ENCODE assay signal across 21 cellular contexts in the genomic region with DNA sequence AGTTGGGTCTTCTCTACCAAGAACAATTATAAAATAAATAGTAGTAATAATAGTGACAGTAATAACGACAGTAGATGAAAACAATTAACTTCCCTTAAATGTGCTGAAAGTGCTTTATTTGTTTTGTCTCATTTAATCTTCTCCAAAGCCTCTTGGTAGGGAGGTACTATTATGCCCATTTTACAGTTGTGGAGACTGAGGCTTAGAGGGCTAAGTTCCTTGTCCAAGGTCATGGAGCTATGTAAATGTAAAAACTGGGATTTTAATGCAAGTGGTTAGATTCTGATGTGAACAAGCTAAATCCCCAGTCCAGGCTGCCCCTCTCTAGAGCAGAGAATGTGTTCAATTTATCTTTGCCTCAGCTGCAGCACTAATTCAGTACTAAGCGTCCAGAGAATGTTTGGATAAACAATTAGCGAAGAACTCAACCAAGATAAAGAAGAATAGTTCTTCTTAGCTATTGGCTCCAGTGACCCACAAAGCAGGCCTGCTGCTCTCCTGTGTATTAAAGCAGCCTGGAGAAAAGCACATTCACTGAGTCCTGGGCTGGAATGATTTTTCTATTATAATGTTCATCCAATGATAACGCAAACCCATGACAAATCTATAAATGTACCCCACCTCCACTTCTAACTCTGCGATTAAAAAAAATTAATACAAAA.
DNase-seq lines count a peak whose midpoint lies in the region; ATAC-seq, FAIRE-seq and TF ChIP-seq lines count a peak whose summit lies in the region.
"Had no signal": no experiment of that assay in that cellular context is flagged by ENCODE, and none has a peak within 500 bp of the region (broad histone marks: within the 10 kb centered on the region; RNA-seq: fewer than 3 reads in every experiment).

No MANE protein-coding gene starts in this region.

- no peak overlapping the region for H3K9ac ChIP-seq in astrocyte (ENCODE audit: low read length)
- H3K9ac ChIP-seq in skeletal muscle satellite cell (ENCODE audit: low read depth, low read length) = peak overlapping the region; percentile 73

- no peak for TF ChIP-seq CTCF in astrocyte (IDR thresholded peaks at IDR 0.05; ENCODE audit: insufficient read depth, low read depth, low read length)

- no peaks in the 10 kb centered on the region for H3K27me3 ChIP-seq in SJCRH30
- no peaks in the 10 kb centered on the region for H3K27me3 ChIP-seq in astrocyte (ENCODE audit: insufficient read depth, low read length)
- H3K27me3 ChIP-seq in skeletal muscle satellite cell (ENCODE audit: control insufficient read depth, insufficient read depth, low read length) = no peaks in the 10 kb centered on the region

- H3K4me2 ChIP-seq in astrocyte (ENCODE audit: low read length) (no peak overlapping the region), skeletal muscle satellite cell (ENCODE audit: low read length) (peak overlapping the region; percentile 37)
- H3K4me2 ChIP-seq: A549 had no signal

- H3K9me3 Mint-ChIP-seq in astrocyte (ENCODE audit: unreplicated experiment) = peaks cover 11% of the 10 kb centered on the region
- no peaks in the 10 kb centered on the region for H3K9me3 Mint-ChIP-seq in stimulated activated memory B cell treated with anti-CD40 and anti-IgM and Interleukin-4, amounts not matched to agents 10 μg/mL and 1 μg/mL and 100 μg/mL, for 72 hours
- H3K9me3 Mint-ChIP-seq in activated T-cell treated with anti-CD3 and anti-CD28 coated beads, Interleukin-2, amount 50 U/mL, for 4 hours = no peaks in the 10 kb centered on the region

- H3K9me3 ChIP-seq in SJCRH30 (replicated peaks) (0 out of 2 replicates have a peak, but pooled peaks cover 2% of the 10 kb centered on the region), astrocyte (ENCODE audit: insufficient read depth, low read depth, low read length) (no peaks in the 10 kb centered on the region), skeletal muscle satellite cell (replicated peaks; ENCODE audit: low read length) (peaks cover 9% of the 10 kb centered on the region)

- no peak overlapping the region for H3K4me3 ChIP-seq in SJCRH30
- no peak overlapping the region for H3K4me3 ChIP-seq in astrocyte (ENCODE audit: insufficient read depth, low read depth, low read length)
- H3K4me3 ChIP-seq in skeletal muscle satellite cell (ENCODE audit: low read length) = no peak overlapping the region
- H3K4me3 ChIP-seq: A549 had no signal

- H3K27me3 Mint-ChIP-seq in astrocyte (ENCODE audit: low read depth, unreplicated experiment) = peaks cover 11% of the 10 kb centered on the region
- H3K27me3 Mint-ChIP-seq in stimulated activated memory B cell treated with anti-CD40 and anti-IgM and Interleukin-4, amounts not matched to agents 10 μg/mL and 1 μg/mL and 100 μg/mL, for 72 hours = no peaks in the 10 kb centered on the region
- no peaks in the 10 kb centered on the region for H3K27me3 Mint-ChIP-seq in activated T-cell treated with anti-CD3 and anti-CD28 coated beads, Interleukin-2, amount 50 U/mL, for 4 hours (ENCODE audit: low read depth)

- FAIRE-seq in astrocyte (lab: Jason Lieb, UNC) = no peak
- FAIRE-seq: A549, GM12891, H54 had no signal

- H3K4me1 ChIP-seq in SJCRH30 (peaks cover 15% of the 10 kb centered on the region), astrocyte (ENCODE audit: insufficient read depth, low read length) (peaks cover 4% of the 10 kb centered on the region), skeletal muscle satellite cell (ENCODE audit: control insufficient read depth, insufficient read depth, low read length) (peaks cover 28% of the 10 kb centered on the region)
- H3K4me1 ChIP-seq: A549 had no signal

- H3K27ac Mint-ChIP-seq in astrocyte (ENCODE audit: unreplicated experiment) = no peak overlapping the region
- no peak overlapping the region for H3K27ac Mint-ChIP-seq in stimulated activated memory B cell treated with anti-CD40 and anti-IgM and Interleukin-4, amounts not matched to agents 10 μg/mL and 1 μg/mL and 100 μg/mL, for 72 hours
- H3K27ac Mint-ChIP-seq: CD14-positive monocyte had no signal

- H3K36me3 Mint-ChIP-seq in astrocyte (ENCODE audit: low read depth, unreplicated experiment) = no peaks in the 10 kb centered on the region
- H3K36me3 Mint-ChIP-seq in stimulated activated memory B cell treated with anti-CD40 and anti-IgM and Interleukin-4, amounts not matched to agents 10 μg/mL and 1 μg/mL and 100 μg/mL, for 72 hours = no peaks in the 10 kb centered on the region
- no peaks in the 10 kb centered on the region for H3K36me3 Mint-ChIP-seq in activated T-cell treated with anti-CD3 and anti-CD28 coated beads, Interleukin-2, amount 50 U/mL, for 4 hours (ENCODE audit: insufficient read depth)
- H3K36me3 Mint-ChIP-seq: CD14-positive monocyte had no signal

- H4K20me1 ChIP-seq in astrocyte (ENCODE audit: insufficient read depth, low read length) = no peaks in the 10 kb centered on the region

- H2AFZ ChIP-seq in astrocyte (ENCODE audit: low read depth, low read length) = no peak overlapping the region

- H3K79me2 ChIP-seq in astrocyte (ENCODE audit: insufficient read depth, low read length) = no peaks in the 10 kb centered on the region

- no peak overlapping the region for H3K4me3 Mint-ChIP-seq in astrocyte (ENCODE audit: unreplicated experiment)
- H3K4me3 Mint-ChIP-seq in stimulated activated memory B cell treated with anti-CD40 and anti-IgM and Interleukin-4, amounts not matched to agents 10 μg/mL and 1 μg/mL and 100 μg/mL, for 72 hours = no peak overlapping the region
- no peak overlapping the region for H3K4me3 Mint-ChIP-seq in activated T-cell treated with anti-CD3 and anti-CD28 coated beads, Interleukin-2, amount 50 U/mL, for 4 hours
- H3K4me3 Mint-ChIP-seq: CD14-positive monocyte had no signal

- peaks cover 1% of the 10 kb centered on the region for H3K4me1 Mint-ChIP-seq in astrocyte (ENCODE audit: low read depth, unreplicated experiment)
- H3K4me1 Mint-ChIP-seq in stimulated activated memory B cell treated with anti-CD40 and anti-IgM and Interleukin-4, amounts not matched to agents 10 μg/mL and 1 μg/mL and 100 μg/mL, for 72 hours = no peaks in the 10 kb centered on the region
- no peaks in the 10 kb centered on the region for H3K4me1 Mint-ChIP-seq in activated T-cell treated with anti-CD3 and anti-CD28 coated beads, Interleukin-2, amount 50 U/mL, for 4 hours (ENCODE audit: low read depth)
- H3K4me1 Mint-ChIP-seq: CD14-positive monocyte had no signal

- ATAC-seq in stimulated activated memory B cell treated with anti-CD40 and anti-IgM and Interleukin-4, amounts not matched to agents 10 μg/mL and 1 μg/mL and 100 μg/mL, for 72 hours = no peak
- no peak for ATAC-seq in activated T-cell treated with anti-CD3 and anti-CD28 coated beads, Interleukin-2, amount 50 U/mL, for 4 hours
- no peak for ATAC-seq in GM21576 (IDR thresholded peaks at IDR 0.05; ENCODE audit: unreplicated experiment)
- ATAC-seq: A549, Panc1 had no signal

- H3K27ac ChIP-seq in SJCRH30 (peak overlapping the region; percentile 48; the same call in 1 of the 2 replicates), astrocyte (ENCODE audit: low read depth, low read length) (no peak overlapping the region)
- H3K27ac ChIP-seq: A549 had no signal

- H3K36me3 ChIP-seq in SJCRH30 (no peaks in the 10 kb centered on the region), astrocyte (ENCODE audit: insufficient read depth, low read length) (no peaks in the 10 kb centered on the region), skeletal muscle satellite cell (ENCODE audit: insufficient read depth, low read length) (no peaks in the 10 kb centered on the region)

- DNase-seq in SJCRH30 (peak; percentile 17 to 19), astrocyte (ENCODE audit: low read depth) (peak; percentile 55), fibroblast of peridontal ligament (ENCODE audit: extremely low read depth) (peak; percentile 54), SW480 (ENCODE audit: low spot score) (no peak)
- DNase-seq in activated T-cell treated with anti-CD3 and anti-CD28 coated beads, Interleukin-2, amount 50 U/mL, for 4 hours = no peak
- DNase-seq: DMS 273 treated with DMSO at 0.1 percent for 48 hours, GF-D8, Kasumi-1, MM.1S, NCI-H1092 treated with DMSO at 0.1 percent for 48 hours, NCI-H1694, NCI-H524, Right ventricle myocardium superior had no signal

Comparison
In these comparisons a context has a peak if more than half of its experiments do, and no peak if none do; other contexts are left out.
1. DNase-seq: peak in SJCRH30 (2 of 2), astrocyte (single experiment) and fibroblast of peridontal ligament (single experiment); none in activated T-cell treated with anti-CD3 and anti-CD28 coated beads, Interleukin-2, amount 50 U/mL, for 4 hours (single experiment) and SW480 (single experiment).